ENCODE assay signal across 15 cellular contexts in genomic region chr21:34939673-34940321, GRCh38.
DNase-seq lines count a peak whose midpoint lies in the region; ATAC-seq and TF ChIP-seq lines count a peak whose summit lies in the region.
"Had no signal": no experiment of that assay in that cellular context is flagged by ENCODE, and none has a peak within 500 bp of the region (broad histone marks: within the 10 kb centered on the region; RNA-seq: fewer than 3 reads in every experiment).

No MANE protein-coding gene starts in this region.

- no peaks in the 10 kb centered on the region for H3K9me3 Mint-ChIP-seq in CD4-positive, CD25-positive, alpha-beta regulatory T cell
- H3K9me3 Mint-ChIP-seq in progenitor cell of endocrine pancreas (ENCODE audit: low read depth), result no peaks in the 10 kb centered on the region

- H3K27ac Mint-ChIP-seq in CD4-positive, CD25-positive, alpha-beta regulatory T cell, result peak overlapping the region; percentile 24 to 68 (median 57)
- no peak overlapping the region for H3K27ac Mint-ChIP-seq in progenitor cell of endocrine pancreas

- no peak overlapping the region for H3K4me3 ChIP-seq in CD4-positive, CD25-positive, alpha-beta regulatory T cell (ENCODE audit: low read depth, low read length)
- H3K4me3 ChIP-seq in NB4 (ENCODE audit: low read depth, low read length), result no peak overlapping the region
- H3K4me3 ChIP-seq in fibroblast of villous mesenchyme (ENCODE audit: low read depth, low read length), result no peak overlapping the region
- H3K4me3 ChIP-seq: left lung, mucosa of descending colon had no signal

- H3K9me3 ChIP-seq in CD4-positive, CD25-positive, alpha-beta regulatory T cell (ENCODE audit: control insufficient read depth in 2 of 2, low read length in 2 of 2), result no peaks in the 10 kb centered on the region
- H3K9me3 ChIP-seq: left lung, mucosa of descending colon had no signal

- no peak for TF ChIP-seq POLR2A in NB4 (IDR thresholded peaks at IDR 0.05; ENCODE audit: extremely low read depth, insufficient read length)

- H3K36me3 Mint-ChIP-seq in CD4-positive, CD25-positive, alpha-beta regulatory T cell, result no peaks in the 10 kb centered on the region
- no peaks in the 10 kb centered on the region for H3K36me3 Mint-ChIP-seq in progenitor cell of endocrine pancreas (ENCODE audit: insufficient read depth)

- peak; percentile 23 for DNase-seq in AG20443 (ENCODE audit: low spot score)
- no peak for DNase-seq in CD4-positive, CD25-positive, alpha-beta regulatory T cell
- peak; percentile 59 for DNase-seq in NB4 (ENCODE audit: low read depth)
- DNase-seq in fibroblast of villous mesenchyme (ENCODE audit: low read depth), result peak; percentile 18
- DNase-seq in progenitor cell of endocrine pancreas (ENCODE audit: low spot score, unreplicated experiment), result no peak
- DNase-seq in Kasumi-1 (lab: John Stamatoyannopoulos, UW), result no peak
- DNase-seq in HuH-7 (ENCODE audit: low spot score), result no peak
- DNase-seq: anterior cingulate cortex, C1 segment of cervical spinal cord, DMS79 treated with DMSO at 0.1 percent for 48 hours, left lung, mucosa of descending colon, NCI-H187 treated with DMSO at 0.1 percent for 48 hours, NCI-H446, T-helper 1 cell had no signal

- H3K36me3 ChIP-seq in CD4-positive, CD25-positive, alpha-beta regulatory T cell (ENCODE audit: control insufficient read depth, insufficient read depth, low read length), result peaks cover 3% of the 10 kb centered on the region
- H3K36me3 ChIP-seq: left lung had no signal

- H3K4me1 ChIP-seq in CD4-positive, CD25-positive, alpha-beta regulatory T cell (ENCODE audit: control insufficient read depth, insufficient read depth, low read length, poor library complexity, severe bottlenecking), result peaks cover 44% of the 10 kb centered on the region

- no peak for ATAC-seq in CD4-positive, CD25-positive, alpha-beta regulatory T cell (ENCODE audit: low read depth in 2 of 2)
- ATAC-seq: left lung, mucosa of descending colon had no signal

- no peaks in the 10 kb centered on the region for H3K27me3 ChIP-seq in CD4-positive, CD25-positive, alpha-beta regulatory T cell (ENCODE audit: control insufficient read depth, insufficient read depth, low read length)
- H3K27me3 ChIP-seq: left lung had no signal

- TF ChIP-seq CTCF in NB4 (IDR thresholded peaks at IDR 0.05; ENCODE audit: low read depth, low read length) (no peak), fibroblast of villous mesenchyme (IDR thresholded peaks at IDR 0.05; ENCODE audit: insufficient read depth, low read depth, low read length) (no peak), progenitor cell of endocrine pancreas (IDR thresholded peaks at IDR 0.05; ENCODE audit: unreplicated experiment) (no peak)

- peak overlapping the region in 1 of 4 donors; percentile 10 for H3K4me3 Mint-ChIP-seq in CD4-positive, CD25-positive, alpha-beta regulatory T cell
- no peak overlapping the region for H3K4me3 Mint-ChIP-seq in progenitor cell of endocrine pancreas (ENCODE audit: low read depth)

- H3K4me1 Mint-ChIP-seq in CD4-positive, CD25-positive, alpha-beta regulatory T cell, result peaks cover 55 to 98% (median 85%) of the 10 kb centered on the region in 4 donors
- H3K4me1 Mint-ChIP-seq in progenitor cell of endocrine pancreas (ENCODE audit: low read depth), result peaks cover 13% of the 10 kb centered on the region

- no peaks in the 10 kb centered on the region for H3K27me3 Mint-ChIP-seq in CD4-positive, CD25-positive, alpha-beta regulatory T cell
- H3K27me3 Mint-ChIP-seq in progenitor cell of endocrine pancreas, result peaks cover 9% of the 10 kb centered on the region

- no peak overlapping the region for H3K27ac ChIP-seq in CD4-positive, CD25-positive, alpha-beta regulatory T cell (ENCODE audit: insufficient read depth, low read length, poor library complexity, severe bottlenecking)
- H3K27ac ChIP-seq: left lung had no signal

Comparison
In these comparisons a context has a peak if more than half of its experiments do, and no peak if none do; other contexts are left out.
1. DNase-seq: peak in AG20443 (single experiment), NB4 (single experiment) and fibroblast of villous mesenchyme (single experiment); none in CD4-positive, CD25-positive, alpha-beta regulatory T cell (0 of 3), progenitor cell of endocrine pancreas (single experiment), Kasumi-1 (0 of 2) and HuH-7 (single experiment).